18 cellular contexts compared by ENCODE assay signal in the genomic region with DNA sequence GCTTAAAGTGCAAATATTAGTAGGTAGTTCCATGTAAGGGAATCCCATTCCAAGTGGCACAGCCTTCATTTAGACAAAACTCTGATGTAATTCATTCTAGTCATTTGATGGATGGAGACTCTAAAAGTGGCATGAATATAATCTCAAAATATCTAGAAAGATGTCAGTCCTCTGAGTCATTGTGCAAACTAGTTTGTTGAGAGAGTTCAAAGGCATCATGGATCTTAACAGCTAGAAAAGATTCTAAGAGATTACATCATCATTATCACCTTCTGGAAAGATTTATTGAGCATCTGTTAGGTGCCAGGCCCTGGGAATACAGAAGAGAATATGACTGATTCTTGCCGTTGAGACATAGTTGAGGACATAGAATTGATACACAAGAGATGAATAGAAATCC. TPM values are rescaled to one million over a fixed set of nuclear protein-coding genes. Genes with fewer than 3 reads are reported as not detected.
A peak's percentile ranks its signal among the peaks of the same experiment; 100 is the strongest.
DNase-seq lines count a peak whose midpoint lies in the region; ATAC-seq and TF ChIP-seq lines count a peak whose summit lies in the region.
"Had no signal": no experiment of that assay in that cellular context is flagged by ENCODE, and none has a peak within 500 bp of the region (broad histone marks: within the 10 kb centered on the region; RNA-seq: fewer than 3 reads in every experiment).

No MANE protein-coding gene starts in this region.

- no peaks in the 10 kb centered on the region for H3K36me3 ChIP-seq in SK-N-SH (replicated peaks in 1 of 2; ENCODE audit: control insufficient read depth in 1 of 2, insufficient read depth in 2 of 2, low read length in 1 of 2)
- H3K36me3 ChIP-seq: right atrium auricular region had no signal

- peaks cover 13 to 20% of the 10 kb centered on the region in 2 experiments; a peak in 3 of 4 replicates for H3K4me1 ChIP-seq in SK-N-SH (ENCODE audit: control insufficient read depth in 1 of 2, insufficient read depth in 2 of 2, low read depth in 1 of 2, low read length in 1 of 2)

- peaks cover 6% of the 10 kb centered on the region; the same call in 1 of the 2 replicates for H3K9me3 ChIP-seq in SK-N-SH

- peaks cover 36% of the 10 kb centered on the region for H3K4me1 Mint-ChIP-seq in activated naive CD4-positive, alpha-beta T cell treated with anti-CD3 and anti-CD28 coated beads, Interleukin-2, amount 50 U/mL, for 24 hours
- H3K4me1 Mint-ChIP-seq: nephron had no signal

- TF ChIP-seq CTCF in SK-N-SH (IDR thresholded peaks at IDR 0.05) (no peak), fibroblast of villous mesenchyme (IDR thresholded peaks at IDR 0.05; ENCODE audit: insufficient read depth, low read depth, low read length) (no peak)

- H3K36me3 Mint-ChIP-seq in activated naive CD4-positive, alpha-beta T cell treated with anti-CD3 and anti-CD28 coated beads, Interleukin-2, amount 50 U/mL, for 24 hours, result peaks cover 23% of the 10 kb centered on the region

- no peak for TF ChIP-seq EP300 in SK-N-SH (IDR thresholded peaks at IDR 0.05; ENCODE audit: borderline replicate concordance in 1 of 2, low read depth in 1 of 2, low read length in 1 of 2)

- POLR2A ChIA-PET in SK-N-SH (lab: Yijun Ruan, JAX), result interaction anchor here (0.8 kb wide), 1 partner anchor 1982 kb away, joined by 3 read pairs; no protein-coding TSS in a partner anchor

- H3K9me2 ChIP-seq in SK-N-SH, result no peaks in the 10 kb centered on the region

- no peak overlapping the region for H3K4me3 ChIP-seq in SK-N-SH (ENCODE audit: low read depth in 2 of 2, low read length in 1 of 2)
- H3K4me3 ChIP-seq in fibroblast of villous mesenchyme (ENCODE audit: low read depth, low read length), result no peak overlapping the region
- H3K4me3 ChIP-seq: coronary artery, right atrium auricular region, tibial nerve had no signal

- H3K4me2 ChIP-seq in SK-N-SH, result no peak overlapping the region

- H3F3A ChIP-seq in SK-N-SH (replicated peaks; ENCODE audit: insufficient read depth), result peaks cover 34% of the 10 kb centered on the region

- no peak overlapping the region for H2AFZ ChIP-seq in SK-N-SH (ENCODE audit: low read depth)

- 0 out of 2 replicates have a peak, but pooled peaks cover 5% of the 10 kb centered on the region for H3K79me2 ChIP-seq in SK-N-SH (ENCODE audit: insufficient read depth)

- no peak for ATAC-seq in HG03280 (IDR thresholded peaks at IDR 0.05; ENCODE audit: unreplicated experiment)
- no peak for ATAC-seq in HG02981 (IDR thresholded peaks at IDR 0.05; ENCODE audit: unreplicated experiment)
- no peak for ATAC-seq in GM19324 (IDR thresholded peaks at IDR 0.05; ENCODE audit: low FRiP score, unreplicated experiment)
- ATAC-seq: activated CD4-positive, CD25-positive, alpha-beta regulatory T cell treated with anti-CD3 and anti-CD28 coated beads, Interleukin-2, amount 50 U/mL, for 24 hours had no signal

- H3K27ac ChIP-seq in SK-N-SH (ENCODE audit: low read depth in 2 of 2, low read length in 1 of 2), result peak overlapping the region in 1 of 2 experiments; percentile 81; a peak in 2 of 4 replicates
- H3K27ac ChIP-seq: coronary artery, right atrium auricular region, tibial nerve had no signal

- H3K9me3 Mint-ChIP-seq in activated naive CD4-positive, alpha-beta T cell treated with anti-CD3 and anti-CD28 coated beads, Interleukin-2, amount 50 U/mL, for 24 hours, result peaks cover 7% of the 10 kb centered on the region

- 70% methylated on average over 1 of the region's 1 CpG for WGBS in SK-N-SH (ENCODE audit: low lambda C conversion rate)

- H3K27me3 ChIP-seq in SK-N-SH (ENCODE audit: insufficient read depth), result no peaks in the 10 kb centered on the region
- H3K27me3 ChIP-seq: right atrium auricular region, tibial nerve had no signal

- H4K20me1 ChIP-seq in SK-N-SH (ENCODE audit: insufficient read depth), result no peaks in the 10 kb centered on the region

- no peaks in the 10 kb centered on the region for H3K27me3 Mint-ChIP-seq in activated naive CD4-positive, alpha-beta T cell treated with anti-CD3 and anti-CD28 coated beads, Interleukin-2, amount 50 U/mL, for 24 hours
- H3K27me3 Mint-ChIP-seq: IgD-negative memory B cell had no signal

- no peak overlapping the region for H3K4me3 Mint-ChIP-seq in activated naive CD4-positive, alpha-beta T cell treated with anti-CD3 and anti-CD28 coated beads, Interleukin-2, amount 50 U/mL, for 24 hours
- H3K4me3 Mint-ChIP-seq: IgD-negative memory B cell, nephron had no signal

- CTCF ChIA-PET in SK-N-SH (lab: Yijun Ruan, JAX), result no interaction called here

- H3K27ac Mint-ChIP-seq in activated naive CD4-positive, alpha-beta T cell treated with anti-CD3 and anti-CD28 coated beads, Interleukin-2, amount 50 U/mL, for 24 hours, result peak overlapping the region; percentile 6
- H3K27ac Mint-ChIP-seq: IgD-negative memory B cell, nephron had no signal

- DNase-seq in activated naive CD4-positive, alpha-beta T cell (lab: John Stamatoyannopoulos, UW), result no peak
- no peak for DNase-seq in SK-N-SH
- DNase-seq in fibroblast of villous mesenchyme (ENCODE audit: low read depth), result peak; percentile 28
- no peak for DNase-seq in NK-92 treated with Interleukin-12 subunit alpha and Interleukin-12 subunit beta, amount 100 ng/mL, for 24 hours (lab: John Stamatoyannopoulos, UW)
- DNase-seq: activated T-cell treated with anti-CD3 and anti-CD28 coated beads for 4 hours, NCI-H1105 treated with DMSO at 0.1 percent for 48 hours, NCI-H345, T-helper 2 cell had no signal

- H3K9ac ChIP-seq in SK-N-SH, result peak overlapping the region; percentile 55; the same call in 1 of the 2 replicates

- no peak for TF ChIP-seq RAD21 in SK-N-SH (IDR thresholded peaks at IDR 0.05; ENCODE audit: low read length)

TF ChIP-seq in SK-N-SH, 30 proteins besides CTCF, POLR2A, EP300 and RAD21:
- no peak for TF ChIP-seq EZH2phosphoT487 (IDR thresholded peaks at IDR 0.05; ENCODE audit: borderline replicate concordance, low read depth)
- TF ChIP-seq, protein P1, sequence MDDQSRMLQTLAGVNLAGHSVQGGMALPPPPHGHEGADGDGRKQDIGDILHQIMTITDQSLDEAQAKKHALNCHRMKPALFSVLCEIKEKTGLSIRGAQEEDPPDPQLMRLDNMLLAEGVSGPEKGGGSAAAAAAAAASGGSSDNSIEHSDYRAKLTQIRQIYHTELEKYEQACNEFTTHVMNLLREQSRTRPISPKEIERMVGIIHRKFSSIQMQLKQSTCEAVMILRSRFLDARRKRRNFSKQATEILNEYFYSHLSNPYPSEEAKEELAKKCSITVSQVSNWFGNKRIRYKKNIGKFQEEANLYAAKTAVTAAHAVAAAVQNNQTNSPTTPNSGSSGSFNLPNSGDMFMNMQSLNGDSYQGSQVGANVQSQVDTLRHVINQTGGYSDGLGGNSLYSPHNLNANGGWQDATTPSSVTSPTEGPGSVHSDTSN (IDR thresholded peaks at IDR 0.05), result peak; percentile 79
- peak; percentile 55 for TF ChIP-seq FOSL2 (IDR thresholded peaks at IDR 0.05; ENCODE audit: borderline replicate concordance, low read depth)
- TF ChIP-seq, protein P2, sequence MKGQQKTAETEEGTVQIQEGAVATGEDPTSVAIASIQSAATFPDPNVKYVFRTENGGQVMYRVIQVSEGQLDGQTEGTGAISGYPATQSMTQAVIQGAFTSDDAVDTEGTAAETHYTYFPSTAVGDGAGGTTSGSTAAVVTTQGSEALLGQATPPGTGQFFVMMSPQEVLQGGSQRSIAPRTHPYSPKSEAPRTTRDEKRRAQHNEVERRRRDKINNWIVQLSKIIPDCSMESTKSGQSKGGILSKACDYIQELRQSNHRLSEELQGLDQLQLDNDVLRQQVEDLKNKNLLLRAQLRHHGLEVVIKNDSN (IDR thresholded peaks at IDR 0.05; ENCODE audit: borderline replicate concordance, low read depth), result no peak
- TF ChIP-seq NRF1 (IDR thresholded peaks at IDR 0.05; ENCODE audit: low read depth, low read length), result no peak
- TF ChIP-seq TEAD4 (IDR thresholded peaks at IDR 0.05; ENCODE audit: borderline replicate concordance, insufficient read depth), result 0 out of 2 replicates have a peak, but pooled peaks have one; percentile 44
- peak; percentile 56 for TF ChIP-seq TCF12 (IDR thresholded peaks at IDR 0.05)
- peak; percentile 75 for TF ChIP-seq JUND (IDR thresholded peaks at IDR 0.05)
- 0 out of 2 replicates have a peak, but pooled peaks have one; percentile 43 for TF ChIP-seq RXRA (IDR thresholded peaks at IDR 0.05; ENCODE audit: borderline replicate concordance, low read depth)
- peak; percentile 54; the same call in 1 of the 2 replicates for TF ChIP-seq MEF2A (IDR thresholded peaks at IDR 0.05; ENCODE audit: borderline replicate concordance, low read depth)
- TF ChIP-seq NFIC (IDR thresholded peaks at IDR 0.05; ENCODE audit: borderline replicate concordance), result peak; percentile 26; the same call in 1 of the 2 replicates

RNA-seq across cellular contexts. Expression of a gene that starts 30.7 kb away (rescaled TPM):
- polyA plus RNA-seq in SK-N-SH (2012; rRNA removed), result 13.6 and 16.7 TPM in 2 replicates
- 14.4 and 17.0 TPM in 2 replicates for polyA plus RNA-seq in SK-N-SH (2012; cell fraction: cytosol; rRNA removed)
- polyA plus RNA-seq in SK-N-SH (2012; cell fraction: nucleus; rRNA removed), result 7.7 and 9.2 TPM in 2 replicates
- total RNA-seq in fibroblast of villous mesenchyme, result 11.0 and 12.5 TPM in 2 replicates
